ENCODE assay signal across 24 cellular contexts in the genomic region with DNA sequence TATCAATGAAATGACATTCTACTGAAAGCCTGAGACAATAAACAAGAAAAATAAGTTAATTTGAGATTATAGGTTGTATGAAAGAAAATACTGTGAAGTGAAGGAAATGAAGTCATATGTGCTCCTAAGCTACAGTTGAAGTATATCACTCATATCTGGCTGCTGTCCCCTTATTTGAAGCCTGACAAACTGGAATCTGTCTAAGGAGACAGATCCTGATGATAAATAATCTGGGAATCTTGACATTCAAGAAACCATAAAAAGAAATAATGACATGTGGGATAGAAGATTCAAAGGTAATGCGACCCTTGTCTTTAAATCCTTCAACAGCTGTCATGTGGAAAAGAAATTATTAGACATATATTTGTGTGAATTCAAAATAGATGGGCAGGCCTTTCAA.
"Had no signal": no experiment of that assay in that cellular context is flagged by ENCODE, and none has a peak within 500 bp of the region (broad histone marks: within the 10 kb centered on the region; RNA-seq: fewer than 3 reads in every experiment).

No MANE protein-coding gene starts in this region.

- DNase-seq: stimulated activated CD4-positive, alpha-beta T cell treated with anti-CD3 and anti-CD28 coated beads, Interleukin-2, amount 100 ng/mL, for 48 hours; stimulated activated CD4-positive, alpha-beta T cell treated with anti-CD3 and anti-CD28 coated beads, Interleukin-4, amount 100 ng/mL, for 1 hour; stimulated activated CD4-positive, alpha-beta T cell treated with anti-CD3 and anti-CD28 coated beads, Interleukin-4, amount 100 ng/mL, for 24 hours; stimulated activated CD4-positive, alpha-beta T cell treated with anti-CD3 and anti-CD28 coated beads, Interleukin-4, amount 100 ng/mL, for 4 hours; stimulated activated CD8-positive, alpha-beta memory T cell treated with anti-CD3 and anti-CD28 coated beads, Interleukin-4, amount 100 ng/mL, for 48 hours; stimulated activated naive B cell treated with anti-CD40 and anti-IgM and Interleukin-4, amounts not matched to agents 10 μg/mL and 1 μg/mL and 100 μg/mL, for 72 hours; stimulated activated naive CD4-positive, alpha-beta T cell; stimulated activated naive CD4-positive, alpha-beta T cell treated with Interleukin-2 at 50 U/mL for 16 hours; stimulated activated naive CD8-positive, alpha-beta T cell treated with anti-CD3 and anti-CD28 coated beads, Interleukin-15, amount 100 ng/mL, for 72 hours; stimulated activated naive CD8-positive, alpha-beta T cell treated with anti-CD3 and anti-CD28 coated beads, Interleukin-15, Interleukin-2, amounts not matched to agents 100 U/mL and 50 U/mL, for 24 hours; stomach; substantia nigra; testis; thyroid gland; tibial artery; transverse colon; trophoblast cell; upper lobe of left lung; upper lobe of right lung; uterus had no signal

- H3K36me3 ChIP-seq: stomach, suprapubic skin, thoracic aorta, thyroid gland, tibial artery, tibial nerve, transverse colon, upper lobe of left lung, upper lobe of right lung, uterus, vagina had no signal

- H3K27ac ChIP-seq: stomach, suprapubic skin, testis, thoracic aorta, thyroid gland, tibial artery, tibial nerve, transverse colon, upper lobe of left lung, upper lobe of right lung, uterus, vagina had no signal

- H3K9me3 ChIP-seq: stomach, suprapubic skin, testis, thoracic aorta, thyroid gland, tibial artery, tibial nerve, transverse colon, upper lobe of left lung, upper lobe of right lung, uterus, vagina had no signal

- H3K27me3 ChIP-seq: stomach, suprapubic skin, testis, thyroid gland, tibial artery, tibial nerve, transverse colon, upper lobe of left lung, upper lobe of right lung, uterus, vagina had no signal

- H3K4me3 ChIP-seq: stomach, suprapubic skin, testis, thoracic aorta, thyroid gland, tibial artery, tibial nerve, transverse colon, upper lobe of left lung, upper lobe of right lung, uterus, vagina had no signal
